ENCODE assay signal across 10 cellular contexts in genomic region chr12:57101892-57102695, GRCh38. TPM values are rescaled to one million over a fixed set of nuclear protein-coding genes. Genes with fewer than 3 reads are reported as not detected.
A peak's percentile ranks its signal among the peaks of the same experiment; 100 is the strongest.
DNase-seq lines count a peak whose midpoint lies in the region; ATAC-seq and TF ChIP-seq lines count a peak whose summit lies in the region.
"Had no signal": no experiment of that assay in that cellular context is flagged by ENCODE, and none has a peak within 500 bp of the region (broad histone marks: within the 10 kb centered on the region; RNA-seq: fewer than 3 reads in every experiment).

No MANE protein-coding gene starts in this region.

- WGBS in H9 (ENCODE audit: extremely low coverage, insufficient read length, low lambda C conversion rate) = no CpG with 5 or more reads among the region's 15 CpGs
- WGBS in liver = 25% methylated on average over 15 of the region's 15 CpGs

- peaks cover 2 to 55% (median 53%) of the 10 kb centered on the region in 3 experiments for H3K36me3 Mint-ChIP-seq in H9 (ENCODE audit: insufficient read depth in 1 of 3, low read depth in 3 of 3)
- H3K36me3 Mint-ChIP-seq in activated T-helper 17 cell treated with anti-CD3 and anti-CD28 coated beads, Interleukin-2, amount 50 U/mL, for 72 hours (ENCODE audit: low read depth) = peaks cover 100% of the 10 kb centered on the region
- H3K36me3 Mint-ChIP-seq: brain had no signal

- no peak overlapping the region for H2AFZ ChIP-seq in H9 (ENCODE audit: low read length)

- H4K5ac ChIP-seq in H9 (ENCODE audit: insufficient read length, low read depth, low read length) = no peak overlapping the region

- H3K9me3 Mint-ChIP-seq in H9 = no peaks in the 10 kb centered on the region
- no peaks in the 10 kb centered on the region for H3K9me3 Mint-ChIP-seq in activated T-helper 17 cell treated with anti-CD3 and anti-CD28 coated beads, Interleukin-2, amount 50 U/mL, for 72 hours
- H3K9me3 Mint-ChIP-seq: T-helper 1 cell treated with Interleukin-12 subunit alpha and Interleukin-12 subunit beta and Interleukin-4 antibody, amounts not matched to agents 30 μg/mL and 1 μg/mL, for 36 hours had no signal

- DNase-seq in AG20443 (ENCODE audit: low spot score) (peak; percentile 5), H9 (no peak), T-helper 1 cell (no peak)

- no peak overlapping the region for H3T11ph ChIP-seq in H9 (ENCODE audit: low read length)

- no peaks in the 10 kb centered on the region for H3K79me1 ChIP-seq in H9 (ENCODE audit: insufficient read depth, low read depth, low read length, poor library complexity, severe bottlenecking)

- H3K79me2 ChIP-seq in H9 (ENCODE audit: insufficient read depth, low read length) = no peaks in the 10 kb centered on the region

- H2AK5ac ChIP-seq in H9 (ENCODE audit: insufficient read length, low read length) = no peak overlapping the region

- no peaks in the 10 kb centered on the region for H3K27me3 Mint-ChIP-seq in H9 (ENCODE audit: low read depth)
- no peaks in the 10 kb centered on the region for H3K27me3 Mint-ChIP-seq in activated T-helper 17 cell treated with anti-CD3 and anti-CD28 coated beads, Interleukin-2, amount 50 U/mL, for 72 hours

- no peak overlapping the region for H2BK12ac ChIP-seq in H9 (ENCODE audit: insufficient read length, low read depth, low read length)

- no peaks in the 10 kb centered on the region; a peak in 1 of 4 replicates for H3K4me1 Mint-ChIP-seq in H9
- peaks cover 26% of the 10 kb centered on the region for H3K4me1 Mint-ChIP-seq in activated T-helper 17 cell treated with anti-CD3 and anti-CD28 coated beads, Interleukin-2, amount 50 U/mL, for 72 hours

- H4K20me1 ChIP-seq in H9 (ENCODE audit: control insufficient read depth, insufficient read depth, insufficient read length) = no peaks in the 10 kb centered on the region

- no peak for TF ChIP-seq CTCF in H9 (conservative IDR thresholded peaks at IDR 0.05)
- TF ChIP-seq CTCF in liver (IDR thresholded peaks at IDR 0.05; ENCODE audit: low read depth, low read length, missing input control) = no peak

- H3K36me3 ChIP-seq in liver (ENCODE audit: control insufficient read depth in 4 of 4, insufficient read depth in 3 of 4, low read depth in 1 of 4, low read length in 3 of 4) = peaks cover 11 to 56% (median 41%) of the 10 kb centered on the region in 4 donors

- H3K23me2 ChIP-seq in H9 (ENCODE audit: insufficient read length, low read depth, low read length, poor library complexity, severe bottlenecking) = no peaks in the 10 kb centered on the region

- no peak overlapping the region for H3K27ac ChIP-seq in H9 (ENCODE audit: insufficient read length, low read depth, low read length)
- H3K27ac ChIP-seq in liver (ENCODE audit: low read depth in 1 of 2, low read length in 2 of 2) = peak overlapping the region; percentile 92 to 98

- no peak overlapping the region for H2BK15ac ChIP-seq in H9 (ENCODE audit: low read depth, low read length)

- H3K9ac ChIP-seq in H9 (ENCODE audit: extremely low read depth, insufficient read length, low read length) (no peak overlapping the region), liver (ENCODE audit: low read depth in 1 of 2, low read length in 2 of 2) (peak overlapping the region in 1 of 2 donors; percentile 11)

- H3K4me1 ChIP-seq in H9 (ENCODE audit: insufficient read depth, low read length) = no peaks in the 10 kb centered on the region
- H3K4me1 ChIP-seq in liver (ENCODE audit: control insufficient read depth in 4 of 4, insufficient read depth in 4 of 4, low read length in 3 of 4) = peaks cover 7 to 29% (median 16%) of the 10 kb centered on the region in 4 donors

- TF ChIP-seq RAD21 in liver (IDR thresholded peaks at IDR 0.05) = peak; percentile 11 to 32

- no peak overlapping the region for H3K4me3 Mint-ChIP-seq in H9
- H3K4me3 Mint-ChIP-seq in activated T-helper 17 cell treated with anti-CD3 and anti-CD28 coated beads, Interleukin-2, amount 50 U/mL, for 72 hours = no peak overlapping the region
- H3K4me3 Mint-ChIP-seq: brain; T-helper 1 cell treated with Interleukin-12 subunit alpha and Interleukin-12 subunit beta and Interleukin-4 antibody, amounts not matched to agents 30 μg/mL and 1 μg/mL, for 36 hours had no signal

- no peak overlapping the region for H3K14ac ChIP-seq in H9 (ENCODE audit: insufficient read depth, low read length)

- H3K4ac ChIP-seq in H9 (ENCODE audit: low read depth, low read length) = no peak overlapping the region

- no peaks in the 10 kb centered on the region for H3K27me3 ChIP-seq in H9 (ENCODE audit: insufficient read depth, low read length)
- H3K27me3 ChIP-seq in liver (ENCODE audit: control insufficient read depth in 4 of 4, insufficient read depth in 4 of 4, low read length in 3 of 4) = no peaks in the 10 kb centered on the region

- H3K4me2 ChIP-seq in H9 (ENCODE audit: insufficient read depth, insufficient read length, low read length) = no peak overlapping the region

- ATAC-seq in activated T-helper 17 cell treated with anti-CD3 and anti-CD28 coated beads, Interleukin-2, amount 50 U/mL, for 72 hours (replicated peaks) = no peak
- ATAC-seq in HG02798 (IDR thresholded peaks at IDR 0.05; ENCODE audit: poor library complexity, unreplicated experiment) (no peak), GM18867 (IDR thresholded peaks at IDR 0.05; ENCODE audit: unreplicated experiment) (no peak), GM18519 (IDR thresholded peaks at IDR 0.05; ENCODE audit: low FRiP score, unreplicated experiment) (no peak)

- H2BK20ac ChIP-seq in H9 (ENCODE audit: low read depth, low read length, poor library complexity, severe bottlenecking) = no peak overlapping the region

- H2BK120ac ChIP-seq in H9 (ENCODE audit: low read depth, low read length, poor library complexity, severe bottlenecking) = no peak overlapping the region

- H3K27ac Mint-ChIP-seq in H9 = peak overlapping the region in 2 of 3 experiments; percentile 44 to 72; a peak in 2 of 7 replicates
- H3K27ac Mint-ChIP-seq in activated T-helper 17 cell treated with anti-CD3 and anti-CD28 coated beads, Interleukin-2, amount 50 U/mL, for 72 hours = peak overlapping the region; percentile 43
- H3K27ac Mint-ChIP-seq: T-helper 1 cell treated with Interleukin-12 subunit alpha and Interleukin-12 subunit beta and Interleukin-4 antibody, amounts not matched to agents 30 μg/mL and 1 μg/mL, for 36 hours had no signal

- peak overlapping the region; percentile 28 for H3K18ac ChIP-seq in H9 (ENCODE audit: insufficient read length, low read depth, low read length)

- no peak overlapping the region for H3K56ac ChIP-seq in H9 (ENCODE audit: insufficient read length, low read depth, low read length)

- H4K91ac ChIP-seq in H9 (ENCODE audit: insufficient read length, low read depth, low read length) = no peak overlapping the region

- H2BK5ac ChIP-seq in H9 (ENCODE audit: insufficient read length, low read length) = no peak overlapping the region

- H3K9me3 ChIP-seq in H9 (ENCODE audit: control insufficient read depth, low read depth, low read length) (no peaks in the 10 kb centered on the region), liver (ENCODE audit: control insufficient read depth in 4 of 4, low read length in 3 of 4) (no peaks in the 10 kb centered on the region)

- H4K8ac ChIP-seq in H9 (replicated peaks; ENCODE audit: insufficient read length, low read depth, low read length) = no peak overlapping the region

- H3K4me3 ChIP-seq in liver (ENCODE audit: low read depth in 1 of 3, low read length in 3 of 3) = no peak overlapping the region

- H3K23ac ChIP-seq in H9 (ENCODE audit: insufficient read length, low read depth, low read length) = no peak overlapping the region

TF ChIP-seq in liver, 16 proteins besides CTCF, POLR2A, EP300 and RAD21 (continues in another document):
- TF ChIP-seq ATF3 (IDR thresholded peaks at IDR 0.05) (peak; percentile 98), HNF4G (IDR thresholded peaks at IDR 0.05) (peak; percentile 94), FOXA1 (IDR thresholded peaks at IDR 0.05) (peak; percentile 71), FOXA2 (IDR thresholded peaks at IDR 0.05) (peak; percentile 90), YY1 (IDR thresholded peaks at IDR 0.05) (peak; percentile 75)

RNA-seq across cellular contexts. Expression of gene STAT6, which starts 9.1 kb away (rescaled TPM):
- total RNA-seq in H9 (2021) = 42.9 and 44.4 TPM in 2 replicates
- 100 to 1,000 TPM; 177 to 332 TPM for total RNA-seq in activated T-helper 17 cell treated with anti-CD3 and anti-CD28 coated beads, Interleukin-2, amount 50 U/mL, for 72 hours
- 10 to 100 TPM; 27.4 to 54.0 TPM for total RNA-seq in liver
- polyA plus RNA-seq in liver = 10 to 100 TPM; 33.2 to 57.4 TPM

RNA-seq across cellular contexts. Expression of gene NAB2, which starts 13.2 kb away (rescaled TPM):
- total RNA-seq in H9 (2021) (67.8 and 68.1 TPM in 2 replicates), liver (1 to 10 TPM; 3.9 to 10.0 TPM)
- total RNA-seq in activated T-helper 17 cell treated with anti-CD3 and anti-CD28 coated beads, Interleukin-2, amount 50 U/mL, for 72 hours = 10 to 100 TPM; 20.6 to 61.4 TPM
- polyA plus RNA-seq in liver = 1 to 10 TPM; 1.9 to 8.6 TPM

RNA-seq across cellular contexts. Expression of gene NEMP1, which starts 23.5 kb away (rescaled TPM):
- total RNA-seq in H9 (2021) (50.1 and 53.0 TPM in 2 replicates), liver (10 to 100 TPM in 1 of 2 donors, 1 to 10 TPM in 1; 3.8 to 10.9 TPM)
- 100 to 1,000 TPM in 1 of 2 donors, 10 to 100 TPM in 1; 62.3 to 117 TPM for total RNA-seq in activated T-helper 17 cell treated with anti-CD3 and anti-CD28 coated beads, Interleukin-2, amount 50 U/mL, for 72 hours
- 1 to 10 TPM; 1.4 to 2.5 TPM for polyA plus RNA-seq in liver

RNA-seq across cellular contexts. Expression of gene LRP1, which starts 26.2 kb away (rescaled TPM):
- total RNA-seq in H9 (2021) (98.4 and 115 TPM in 2 replicates), liver (100 to 1,000 TPM; 151 to 375 TPM)
- total RNA-seq in activated T-helper 17 cell treated with anti-CD3 and anti-CD28 coated beads, Interleukin-2, amount 50 U/mL, for 72 hours = 10 to 100 TPM in 1 of 2 donors, 1 to 10 TPM in 1; 2.4 to 20.2 TPM
- polyA plus RNA-seq in liver = 100 to 1,000 TPM in 1 of 2 donors, 10 to 100 TPM in 1; 87.5 to 127 TPM

RNA-seq across cellular contexts. Expression of gene LRP1-AS, which starts 45.3 kb away (rescaled TPM):
- total RNA-seq in H9 (2021) (not detected in 2 replicates), liver (not detected)
- not detected for total RNA-seq in activated T-helper 17 cell treated with anti-CD3 and anti-CD28 coated beads, Interleukin-2, amount 50 U/mL, for 72 hours
- polyA plus RNA-seq in liver = not detected
